8 cellular contexts compared by ENCODE assay signal in genomic region chr16:3150346-3151218, GRCh38. TPM values are rescaled to one million over a fixed set of nuclear protein-coding genes. Genes with fewer than 3 reads are reported as not detected.
A peak's percentile ranks its signal among the peaks of the same experiment; 100 is the strongest.
DNase-seq lines count a peak whose midpoint lies in the region; ATAC-seq and TF ChIP-seq lines count a peak whose summit lies in the region.

No MANE protein-coding gene starts in this region.

- H3K9me2 ChIP-seq in Loucy (replicated peaks; ENCODE audit: low read depth, low read length): no peaks in the 10 kb centered on the region
- no peaks in the 10 kb centered on the region for H3K9me2 ChIP-seq in neural cell (ENCODE audit: insufficient read depth, low read length)

- TF ChIP-seq CTCF in Loucy (conservative IDR thresholded peaks at IDR 0.05; ENCODE audit: low read length) (no peak), RWPE2 (IDR thresholded peaks at IDR 0.05; ENCODE audit: poor library complexity, severe bottlenecking) (no peak), fibroblast of villous mesenchyme (IDR thresholded peaks at IDR 0.05; ENCODE audit: insufficient read depth, low read depth, low read length) (no peak), neural cell (IDR thresholded peaks at IDR 0.05; ENCODE audit: poor library complexity, severe bottlenecking) (no peak)

- no peak for TF ChIP-seq RAD21 in neural cell (conservative IDR thresholded peaks at IDR 0.05)

- H3K4me1 Mint-ChIP-seq in stimulated activated naive CD8-positive, alpha-beta T cell treated with anti-CD3 and anti-CD28 coated beads, Interleukin-15, amount 100 ng/mL, for 72 hours: peaks cover 36% of the 10 kb centered on the region

- H3K4me1 ChIP-seq in Loucy (ENCODE audit: insufficient read depth, low read length, poor library complexity, severe bottlenecking): peaks cover 6% of the 10 kb centered on the region
- no peaks in the 10 kb centered on the region for H3K4me1 ChIP-seq in RWPE2 (ENCODE audit: insufficient read depth, poor library complexity, severe bottlenecking)

- H3K4me3 Mint-ChIP-seq in stimulated activated naive CD8-positive, alpha-beta T cell treated with anti-CD3 and anti-CD28 coated beads, Interleukin-15, amount 100 ng/mL, for 72 hours: peak overlapping the region; percentile 88 to 98

- no peaks in the 10 kb centered on the region for H3K79me2 ChIP-seq in Loucy (ENCODE audit: insufficient read depth, low read length)
- no peaks in the 10 kb centered on the region for H3K79me2 ChIP-seq in neural cell (replicated peaks; ENCODE audit: insufficient read depth, low read length)

- ATAC-seq in RWPE2 (ENCODE audit: low read depth): peak; percentile 74
- peak; percentile 86 for ATAC-seq in stimulated activated naive CD8-positive, alpha-beta T cell treated with anti-CD3 and anti-CD28 coated beads, Interleukin-15, amount 100 ng/mL, for 72 hours

- H3K4me3 ChIP-seq in H7 (ENCODE audit: insufficient read depth, low read depth, low read length) (peak overlapping the region; percentile 87), Loucy (ENCODE audit: low read length, poor library complexity, severe bottlenecking) (peak overlapping the region; percentile 86), RWPE2 (ENCODE audit: severe bottlenecking) (peak overlapping the region; percentile 51), fibroblast of villous mesenchyme (ENCODE audit: low read depth, low read length) (peak overlapping the region; percentile 83), neural cell (ENCODE audit: low read length) (peak overlapping the region; percentile 89)

- no peaks in the 10 kb centered on the region for H4K20me1 ChIP-seq in Loucy (ENCODE audit: insufficient read depth, low read length, poor library complexity, severe bottlenecking)
- H4K20me1 ChIP-seq in neural cell (ENCODE audit: insufficient read depth): no peaks in the 10 kb centered on the region

- H3K9ac ChIP-seq in Loucy (ENCODE audit: low read depth, low read length, poor library complexity, severe bottlenecking) (peak overlapping the region; percentile 91), neural cell (ENCODE audit: low read length) (peak overlapping the region; percentile 78)

- peak overlapping the region; percentile 69 for H3K27ac ChIP-seq in RWPE2 (ENCODE audit: poor library complexity, severe bottlenecking)
- H3K27ac ChIP-seq in neural cell (ENCODE audit: low read length): peak overlapping the region; percentile 71

- peak overlapping the region; percentile 90 to 99 for H3K27ac Mint-ChIP-seq in stimulated activated naive CD8-positive, alpha-beta T cell treated with anti-CD3 and anti-CD28 coated beads, Interleukin-15, amount 100 ng/mL, for 72 hours

- peak; percentile 99 for DNase-seq in ELF-1 (ENCODE audit: low read depth, low spot score)
- peak; percentile 100 for DNase-seq in H7
- DNase-seq in RWPE2 (ENCODE audit: low spot score): peak; percentile 95
- peak; percentile 94 for DNase-seq in activated effector memory CD4-positive, alpha-beta T cell treated with Interleukin-2 at 50 U/mL for 16 hours
- peak; percentile 97 for DNase-seq in fibroblast of villous mesenchyme (ENCODE audit: low read depth)
- peak; percentile 99 to 100 for DNase-seq in stimulated activated naive CD8-positive, alpha-beta T cell treated with anti-CD3 and anti-CD28 coated beads, Interleukin-15, amount 100 ng/mL, for 72 hours

- H3K4me2 ChIP-seq in Loucy (ENCODE audit: low read depth, low read length, poor library complexity, severe bottlenecking): peak overlapping the region; percentile 79
- peak overlapping the region; percentile 60 for H3K4me2 ChIP-seq in neural cell (ENCODE audit: low read length)

- H3K9me3 ChIP-seq in Loucy (ENCODE audit: insufficient read depth, low read depth, low read length) (no peaks in the 10 kb centered on the region), RWPE2 (ENCODE audit: severe bottlenecking) (no peaks in the 10 kb centered on the region), neural cell (ENCODE audit: low read length) (no peaks in the 10 kb centered on the region)

- H3K27me3 Mint-ChIP-seq in stimulated activated naive CD8-positive, alpha-beta T cell treated with anti-CD3 and anti-CD28 coated beads, Interleukin-15, amount 100 ng/mL, for 72 hours: no peaks in the 10 kb centered on the region

- peaks cover 10% of the 10 kb centered on the region for H3F3A ChIP-seq in Loucy (ENCODE audit: low read depth)
- peaks cover 6% of the 10 kb centered on the region for H3F3A ChIP-seq in neural cell (ENCODE audit: insufficient read depth, low read length, poor library complexity, severe bottlenecking)

- H3K9me3 Mint-ChIP-seq in stimulated activated naive CD8-positive, alpha-beta T cell treated with anti-CD3 and anti-CD28 coated beads, Interleukin-15, amount 100 ng/mL, for 72 hours: peaks cover 0 to 18% of the 10 kb centered on the region in 2 donors

- H2AFZ ChIP-seq in Loucy (ENCODE audit: low read length) (peak overlapping the region; percentile 87), neural cell (ENCODE audit: low read depth, low read length) (peak overlapping the region; percentile 90)

- H3K36me3 ChIP-seq in H7 (replicated peaks; ENCODE audit: control insufficient read depth, insufficient read depth, low read length) (no peaks in the 10 kb centered on the region), Loucy (ENCODE audit: insufficient read depth, low read length) (no peaks in the 10 kb centered on the region), RWPE2 (ENCODE audit: low read depth) (no peaks in the 10 kb centered on the region), neural cell (ENCODE audit: insufficient read depth, low read length) (no peaks in the 10 kb centered on the region)

- peak; percentile 63 for TF ChIP-seq EP300 in neural cell (conservative IDR thresholded peaks at IDR 0.05; ENCODE audit: poor library complexity, severe bottlenecking)

- peaks cover 8% of the 10 kb centered on the region for H3K27me3 ChIP-seq in H7 (ENCODE audit: control insufficient read depth, insufficient read depth, low read length)
- no peaks in the 10 kb centered on the region for H3K27me3 ChIP-seq in Loucy (ENCODE audit: insufficient read depth, low read length, poor library complexity, severe bottlenecking)
- H3K27me3 ChIP-seq in RWPE2 (ENCODE audit: insufficient read depth, poor library complexity, severe bottlenecking): no peaks in the 10 kb centered on the region
- H3K27me3 ChIP-seq in neural cell (ENCODE audit: insufficient read depth, low read depth, low read length): no peaks in the 10 kb centered on the region

TF ChIP-seq in neural cell, 6 proteins besides CTCF, POLR2A, EP300 and RAD21:
- peak; percentile 28 for TF ChIP-seq POLR2AphosphoS5 (IDR thresholded peaks at IDR 0.05)
- no peak for TF ChIP-seq REST (IDR thresholded peaks at IDR 0.05; ENCODE audit: borderline replicate concordance)
- TF ChIP-seq MXI1 (conservative IDR thresholded peaks at IDR 0.05; ENCODE audit: poor library complexity, severe bottlenecking): peak; percentile 55
- TF ChIP-seq EZH2 (IDR thresholded peaks at IDR 0.05; ENCODE audit: borderline replicate concordance, insufficient read depth, low read length, poor library complexity, severe bottlenecking): no peak
- TF ChIP-seq TAF1 (IDR thresholded peaks at IDR 0.05; ENCODE audit: low read depth): no peak
- TF ChIP-seq SMC3 (conservative IDR thresholded peaks at IDR 0.05; ENCODE audit: poor library complexity): no peak

RNA-seq across cellular contexts. Expression of gene ZNF213, which starts 15.8 kb away (rescaled TPM):
- 5.5 and 6.3 TPM in 2 replicates for total RNA-seq in H7 (2014; rRNA removed; shearing (Covaris generic))
- 3.5 and 5.5 TPM in 2 replicates for total RNA-seq in fibroblast of villous mesenchyme
- polyA plus RNA-seq in neural cell: 5.1 and 9.8 TPM in 2 replicates
- polyA minus RNA-seq in neural cell: 11.6 and 17.0 TPM in 2 replicates

RNA-seq across cellular contexts. Expression of gene OR1F1, which starts 37.4 kb away (rescaled TPM):
- not detected in 2 replicates for total RNA-seq in H7 (2014; rRNA removed; shearing (Covaris generic))
- under 0.01 and 0.43 TPM in 2 replicates for total RNA-seq in fibroblast of villous mesenchyme
- 2.5 and 2.7 TPM in 2 replicates for polyA plus RNA-seq in neural cell
- polyA minus RNA-seq in neural cell: 0.69 and 1.7 TPM in 2 replicates

RNA-seq across cellular contexts. Expression of gene ZNF205, which starts 38.2 kb away (rescaled TPM):
- total RNA-seq in H7 (2014; rRNA removed; shearing (Covaris generic)): 40.2 and 41.2 TPM in 2 replicates
- total RNA-seq in fibroblast of villous mesenchyme: 14.2 and 18.4 TPM in 2 replicates
- polyA plus RNA-seq in neural cell: 30.0 and 39.4 TPM in 2 replicates
- polyA minus RNA-seq in neural cell: 26.9 and 31.9 TPM in 2 replicates

RNA-seq across cellular contexts. Expression of gene ZSCAN10, which starts 51.5 kb away (rescaled TPM):
- 217 and 238 TPM in 2 replicates for total RNA-seq in H7 (2014; rRNA removed; shearing (Covaris generic))
- under 0.01 TPM in 1 of 2 replicates, not detected in the other for total RNA-seq in fibroblast of villous mesenchyme
- polyA plus RNA-seq in neural cell: 0.10 TPM in 1 of 2 replicates, not detected in the other
- polyA minus RNA-seq in neural cell: not detected in 2 replicates

Comparison
In these comparisons a context has a peak if more than half of its experiments do, and no peak if none do; other contexts are left out.
1. Peak in every context shown above with its lines: DNase-seq, ATAC-seq, H3K4me3 ChIP-seq and H3K27ac ChIP-seq.